ENCODE assay signal across 1 cellular context in genomic region chr7:82633592-82633991, GRCh38.
TF ChIP-seq lines count a peak whose summit lies in the region.

No MANE protein-coding gene starts in this region.

TF ChIP-seq in GM23338, 12 proteins besides CTCF, POLR2A, EP300 and RAD21 (continued from another document):
- no peak for TF ChIP-seq ZNF462 (CRISPR knock-in tag; IDR thresholded peaks at IDR 0.05)
- no peak for TF ChIP-seq ETS1 (IDR thresholded peaks at IDR 0.05)
- no peak for TF ChIP-seq JUNB (IDR thresholded peaks at IDR 0.05; ENCODE audit: unreplicated experiment)
